In genomic region chr20:44409132-44409600, GRCh38 we compare ENCODE assay signal across 17 cellular contexts. TPM values are rescaled to one million over a fixed set of nuclear protein-coding genes. Genes with fewer than 3 reads are reported as not detected.
DNase-seq lines count a peak whose midpoint lies in the region; ATAC-seq and TF ChIP-seq lines count a peak whose summit lies in the region.
"Had no signal": no experiment of that assay in that cellular context is flagged by ENCODE, and none has a peak within 500 bp of the region (broad histone marks: within the 10 kb centered on the region; RNA-seq: fewer than 3 reads in every experiment).

No MANE protein-coding gene starts in this region.

- H3K27ac Mint-ChIP-seq in type B pancreatic cell = peak overlapping the region; percentile 39
- H3K27ac Mint-ChIP-seq: activated B cell treated with CpG ODN at 0.5 μM for 24 hours; CD4-positive, alpha-beta memory T cell had no signal

- TF ChIP-seq CTCF in foreskin keratinocyte (conservative IDR thresholded peaks at IDR 0.05) (peak; percentile 16), type B pancreatic cell (conservative IDR thresholded peaks at IDR 0.05) (no peak)

- H3K4me3 Mint-ChIP-seq in type B pancreatic cell = no peak overlapping the region
- H3K4me3 Mint-ChIP-seq: activated B cell treated with CpG ODN at 0.5 μM for 24 hours; CD4-positive, alpha-beta memory T cell; stimulated activated naive CD8-positive, alpha-beta T cell treated with anti-CD3 and anti-CD28 coated beads, Interleukin-15, amount 100 ng/mL, for 72 hours had no signal

- peak overlapping the region; percentile 24 for H3K27ac ChIP-seq in foreskin keratinocyte
- H3K27ac ChIP-seq: pancreas had no signal

- no peaks in the 10 kb centered on the region for H3K4me1 Mint-ChIP-seq in type B pancreatic cell (ENCODE audit: unreplicated experiment)
- H3K4me1 Mint-ChIP-seq: activated B cell treated with CpG ODN at 0.5 μM for 24 hours had no signal

- peak; percentile 44 for ATAC-seq in foreskin keratinocyte
- ATAC-seq: stimulated activated naive CD8-positive, alpha-beta T cell treated with anti-CD3 and anti-CD28 coated beads, Interleukin-15, amount 100 ng/mL, for 72 hours had no signal

- H3K9me3 Mint-ChIP-seq in type B pancreatic cell = no peaks in the 10 kb centered on the region
- H3K9me3 Mint-ChIP-seq: activated B cell treated with CpG ODN at 0.5 μM for 24 hours; CD4-positive, alpha-beta memory T cell had no signal

- peak; percentile 33 for DNase-seq in H4 (ENCODE audit: low spot score)
- DNase-seq in amniotic epithelial cell (ENCODE audit: low read depth) = peak; percentile 84
- DNase-seq in foreskin keratinocyte = peak; percentile 49 to 76
- no peak for DNase-seq in type B pancreatic cell (ENCODE audit: extremely low spot score, unreplicated experiment)
- DNase-seq in KG1 (lab: John Stamatoyannopoulos, UW) = no peak
- no peak for DNase-seq in stimulated activated CD4-positive, alpha-beta T cell treated with anti-CD3 and anti-CD28 coated beads, Interleukin-2, amount 100 ng/mL, for 48 hours
- no peak for DNase-seq in HuH-7 (ENCODE audit: low spot score)
- DNase-seq: activated B cell treated with CpG ODN at 0.5 μM for 24 hours; CD4-positive, alpha-beta memory T cell; head of caudate nucleus; NCI-H1694 treated with DMSO at 0.1 percent for 48 hours; NCI-H82; pancreas; stimulated activated naive CD8-positive, alpha-beta T cell treated with anti-CD3 and anti-CD28 coated beads, Interleukin-15, amount 100 ng/mL, for 72 hours had no signal

- H3K4me1 ChIP-seq in foreskin keratinocyte = peaks cover 21% of the 10 kb centered on the region

- peaks cover 4% of the 10 kb centered on the region for H3K27me3 ChIP-seq in foreskin keratinocyte
- H3K27me3 ChIP-seq: pancreas had no signal

- H3K36me3 Mint-ChIP-seq in type B pancreatic cell = no peaks in the 10 kb centered on the region
- H3K36me3 Mint-ChIP-seq: CD4-positive, alpha-beta memory T cell had no signal

- H3K27me3 Mint-ChIP-seq in type B pancreatic cell = peaks cover 5% of the 10 kb centered on the region

RNA-seq across cellular contexts. Expression of gene HNF4A, which starts 53.7 kb away (rescaled TPM):
- total RNA-seq in H4 (2014; rRNA removed; shearing (Covaris generic)) = not detected in 2 replicates
- total RNA-seq in foreskin keratinocyte (not detected in 2 replicates), type B pancreatic cell (ENCODE audit: low replicate concordance) (19.9 and 41.7 TPM in 2 replicates)
- not detected in 2 replicates for polyA plus RNA-seq in foreskin keratinocyte
- total RNA-seq: activated B cell treated with CpG ODN at 0.5 μM for 24 hours; CD4-positive, alpha-beta memory T cell; endothelial cell of umbilical vein; kidney epithelial cell; T-helper 1 cell treated with Interleukin-12 subunit alpha and Interleukin-12 subunit beta and Interleukin-4 antibody, amounts not matched to agents 30 ng/mL and 1 ng/mL, for 36 hours had no signal
- polyA plus RNA-seq: CD4-positive, alpha-beta memory T cell; endothelial cell of umbilical vein had no signal

Comparison
In these comparisons a context has a peak if more than half of its experiments do, and no peak if none do; other contexts are left out.
1. DNase-seq: peak in H4 (single experiment), amniotic epithelial cell (single experiment) and foreskin keratinocyte (2 of 2); none in type B pancreatic cell (single experiment), KG1 (single experiment), stimulated activated CD4-positive, alpha-beta T cell treated with anti-CD3 and anti-CD28 coated beads, Interleukin-2, amount 100 ng/mL, for 48 hours (0 of 2) and HuH-7 (single experiment).
2. RNA of gene HNF4A, which starts 53.7 kb away (total RNA-seq): 19.9 to 41.7 TPM in type B pancreatic cell; not detected in H4 and not detected in foreskin keratinocyte; every median in the first group is over 10 times any median in the second.